Comparison of ENCODE assay signal across 21 cellular contexts in the genomic region with DNA sequence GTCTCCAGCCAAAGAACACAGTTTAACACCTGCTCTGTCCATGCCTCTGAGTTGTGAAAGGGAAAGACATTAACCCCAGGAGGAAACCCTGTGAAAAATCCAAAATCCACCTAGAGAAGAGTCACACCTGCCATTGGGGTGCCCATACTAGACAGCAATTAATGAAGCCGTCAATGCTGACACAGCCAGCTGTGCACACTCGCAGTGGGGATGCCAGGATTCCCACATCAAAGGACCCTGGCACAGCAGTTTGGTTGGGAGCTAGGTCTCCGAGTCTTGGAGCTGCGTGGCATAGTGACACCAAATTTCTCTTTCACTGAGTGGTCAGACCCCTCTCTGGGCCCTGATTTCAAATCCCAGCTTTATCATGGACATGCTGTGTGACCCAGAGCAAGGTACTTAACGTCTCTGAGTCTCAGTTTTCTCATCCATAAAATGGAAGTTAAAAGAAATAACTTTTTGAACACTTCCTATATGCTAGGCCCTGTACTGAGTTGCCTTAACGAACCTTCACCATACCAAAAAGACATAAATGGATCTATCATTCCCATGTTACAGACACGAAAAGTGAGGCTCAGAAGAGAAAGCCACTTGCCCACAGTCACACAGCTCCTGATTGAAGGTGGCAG. TPM values are rescaled to one million over a fixed set of nuclear protein-coding genes. Genes with fewer than 3 reads are reported as not detected.
DNase-seq lines count a peak whose midpoint lies in the region; ATAC-seq, FAIRE-seq and TF ChIP-seq lines count a peak whose summit lies in the region.
"Had no signal": no experiment of that assay in that cellular context is flagged by ENCODE, and none has a peak within 500 bp of the region (broad histone marks: within the 10 kb centered on the region; RNA-seq: fewer than 3 reads in every experiment).

No MANE protein-coding gene starts in this region.

- POLR2A ChIA-PET in A549 (lab: Yijun Ruan, JAX) (no interaction called here), H1 (lab: Charles Lee; ENCODE audit: partially characterized antibody) (interaction anchor here (1.5 kb wide), 1 partner anchor 15 kb away, joined by 4 read pairs; no protein-coding TSS in a partner anchor)

- no peak overlapping the region for H3K56ac ChIP-seq in H1 (replicated peaks; ENCODE audit: insufficient read length, low read depth, low read length)

- no peak overlapping the region for H3K23ac ChIP-seq in H1 (ENCODE audit: insufficient read length)

- H3K27ac ChIP-seq in A549 (no peak overlapping the region), BLaER1 (no peak overlapping the region), H1 (ENCODE audit: low read depth, low read length) (no peak overlapping the region)

- no peaks in the 10 kb centered on the region for H3K79me2 ChIP-seq in H1 (ENCODE audit: control insufficient read depth in 1 of 2, insufficient read depth in 2 of 2, low read length in 2 of 2)

- H2AK5ac ChIP-seq in H1 (ENCODE audit: low read depth, low read length): no peak overlapping the region

- no peak overlapping the region for H2AFZ ChIP-seq in H1 (ENCODE audit: low read length)

- H2BK5ac ChIP-seq in H1 (ENCODE audit: low read depth, low read length): no peak overlapping the region

- H3K14ac ChIP-seq in H1 (ENCODE audit: insufficient read length): no peak overlapping the region

- H4K5ac ChIP-seq in H1 (ENCODE audit: insufficient read length, low read depth, low read length): no peak overlapping the region

- no peak overlapping the region for H4K8ac ChIP-seq in H1 (ENCODE audit: extremely low read depth, insufficient read depth, low read length)

- H2BK12ac ChIP-seq in H1 (ENCODE audit: low read depth, low read length): no peak overlapping the region

- peaks cover 17% of the 10 kb centered on the region for H3K27me3 Mint-ChIP-seq in progenitor cell of endocrine pancreas
- no peaks in the 10 kb centered on the region for H3K27me3 Mint-ChIP-seq in natural killer cell treated with Interleukin-12 subunit alpha and Interleukin-12 subunit beta and Interleukin-15 and Interleukin-18, amount 100 ng/mL, for 72 hours

- no peak overlapping the region for H3K4ac ChIP-seq in H1 (replicated peaks; ENCODE audit: insufficient read length, low read depth, low read length)

- 61% methylated on average over 7 of the region's 7 CpGs for WGBS in A549 (ENCODE audit: missing lambda C conversion rate)
- 94% methylated on average over 7 of the region's 7 CpGs; no CpG with 5 or more reads in 1 of the 2 experiments for WGBS in H1 (ENCODE audit: extremely low coverage in 1 of 2, insufficient coverage in 1 of 2, insufficient read length in 1 of 2, insufficient replicate concordance in 2 of 2, low coverage in 1 of 2, low lambda C conversion rate in 2 of 2, missing lambda C conversion rate in 1 of 2), 2 experiments

- H3K4me3 Mint-ChIP-seq in progenitor cell of endocrine pancreas (ENCODE audit: low read depth): no peak overlapping the region
- H3K4me3 Mint-ChIP-seq in natural killer cell treated with Interleukin-12 subunit alpha and Interleukin-12 subunit beta and Interleukin-15 and Interleukin-18, amount 100 ng/mL, for 72 hours: no peak overlapping the region
- H3K4me3 Mint-ChIP-seq: CD8-positive, alpha-beta memory T cell had no signal

- no peak for FAIRE-seq in A549 (lab: Jason Lieb, UNC)
- no peak for FAIRE-seq in H1 (lab: Jason Lieb, UNC)
- FAIRE-seq: A204.1, G401.6, GM12891, GM19239, H54 had no signal

- no peaks in the 10 kb centered on the region for H3K79me1 ChIP-seq in H1 (ENCODE audit: low read depth, low read length)

- H3K4me1 ChIP-seq in A549 (no peaks in the 10 kb centered on the region), BLaER1 (peaks cover 50% of the 10 kb centered on the region), H1 (replicated peaks in 1 of 4; ENCODE audit: control insufficient read depth in 3 of 4, insufficient read depth in 4 of 4, low read length in 3 of 4) (no peaks in the 10 kb centered on the region)

- no peak overlapping the region for H2BK120ac ChIP-seq in H1 (replicated peaks; ENCODE audit: low read depth, low read length)

- no peak overlapping the region for H2BK20ac ChIP-seq in H1 (ENCODE audit: low read length)

- DNase-seq in A549 (ENCODE audit: low read depth in 1 of 2, low spot score in 1 of 2) (no peak), NCI-H774 (lab: John Stamatoyannopoulos, UW) (peak; percentile 66), H1 (ENCODE audit: low read depth in 1 of 2, low spot score in 2 of 2) (no peak), progenitor cell of endocrine pancreas (ENCODE audit: low spot score, unreplicated experiment) (no peak), anterior cingulate cortex (lab: John Stamatoyannopoulos, UW) (no peak)
- no peak for DNase-seq in natural killer cell treated with Interleukin-12 subunit alpha and Interleukin-12 subunit beta and Interleukin-15 and Interleukin-18, amount 100 ng/mL, for 72 hours (ENCODE audit: low spot score)
- DNase-seq: C1 segment of cervical spinal cord; CD4-positive, CD25-positive, alpha-beta regulatory T cell; COR-L47; DMS 273 treated with DMSO at 0.1 percent for 48 hours; DMS53; HCEC 1CT had no signal

- no peak for TF ChIP-seq CTCF in A549 (IDR thresholded peaks at IDR 0.05)
- TF ChIP-seq CTCF in H1 (IDR thresholded peaks at IDR 0.05; ENCODE audit: control extremely low read depth in 1 of 3, insufficient read depth in 1 of 3, low read depth in 1 of 3, low read length in 3 of 3): no peak
- TF ChIP-seq CTCF in progenitor cell of endocrine pancreas (IDR thresholded peaks at IDR 0.05; ENCODE audit: unreplicated experiment): no peak

- H3K4me3 ChIP-seq in A549 (no peak overlapping the region), BLaER1 (no peak overlapping the region), H1 (ENCODE audit: extremely low read depth in 1 of 4, insufficient read depth in 2 of 4, low read depth in 3 of 4, low read length in 4 of 4) (no peak overlapping the region)

- no peak for ATAC-seq in A549
- no peak for ATAC-seq in natural killer cell treated with Interleukin-12 subunit alpha and Interleukin-12 subunit beta and Interleukin-15 and Interleukin-18, amount 100 ng/mL, for 72 hours

- no peak overlapping the region for H2BK15ac ChIP-seq in H1 (ENCODE audit: low read length)

- H3K23me2 ChIP-seq in H1 (ENCODE audit: low read depth, low read length): no peaks in the 10 kb centered on the region

- no peak overlapping the region for H3K27ac Mint-ChIP-seq in progenitor cell of endocrine pancreas
- H3K27ac Mint-ChIP-seq in natural killer cell treated with Interleukin-12 subunit alpha and Interleukin-12 subunit beta and Interleukin-15 and Interleukin-18, amount 100 ng/mL, for 72 hours: no peak overlapping the region
- H3K27ac Mint-ChIP-seq: CD4-positive, CD25-positive, alpha-beta regulatory T cell had no signal

- no peaks in the 10 kb centered on the region for H3K9me3 Mint-ChIP-seq in progenitor cell of endocrine pancreas (ENCODE audit: low read depth)
- H3K9me3 Mint-ChIP-seq in natural killer cell treated with Interleukin-12 subunit alpha and Interleukin-12 subunit beta and Interleukin-15 and Interleukin-18, amount 100 ng/mL, for 72 hours: no peaks in the 10 kb centered on the region
- H3K9me3 Mint-ChIP-seq: CD8-positive, alpha-beta memory T cell had no signal

- H4K20me1 ChIP-seq in BLaER1 (no peaks in the 10 kb centered on the region), H1 (replicated peaks in 1 of 2; ENCODE audit: control insufficient read depth in 1 of 2, insufficient read depth in 2 of 2, low read length in 2 of 2) (peaks cover 0 to under 1% of the 10 kb centered on the region in 2 experiments)

- CTCF ChIA-PET in A549 (lab: Yijun Ruan, JAX) (interaction anchor here (1.1 to 3.1 kb wide), 2 partner anchors 13 to 17 kb away, joined by 5 to 17 read pairs; no protein-coding TSS in a partner anchor), H1 (lab: Charles Lee; ENCODE audit: partially characterized antibody) (interaction anchor here (0.8 to 4.3 kb wide), 4 partner anchors 10 to 51 kb away, joined by 3 to 21 read pairs (median 4); no protein-coding TSS in a partner anchor)

- H3K4me1 Mint-ChIP-seq in progenitor cell of endocrine pancreas (ENCODE audit: low read depth): no peaks in the 10 kb centered on the region
- H3K4me1 Mint-ChIP-seq in natural killer cell treated with Interleukin-12 subunit alpha and Interleukin-12 subunit beta and Interleukin-15 and Interleukin-18, amount 100 ng/mL, for 72 hours (ENCODE audit: low read depth in 2 of 2): no peaks in the 10 kb centered on the region
- H3K4me1 Mint-ChIP-seq: CD4-positive, CD25-positive, alpha-beta regulatory T cell; CD8-positive, alpha-beta memory T cell had no signal

- no peak for TF ChIP-seq EP300 in A549 (IDR thresholded peaks at IDR 0.05)
- no peak for TF ChIP-seq EP300 in H1 (IDR thresholded peaks at IDR 0.05; ENCODE audit: borderline replicate concordance in 1 of 2, low read depth in 2 of 2, low read length in 2 of 2)

- no peaks in the 10 kb centered on the region for H3K36me3 Mint-ChIP-seq in progenitor cell of endocrine pancreas (ENCODE audit: insufficient read depth)
- H3K36me3 Mint-ChIP-seq in natural killer cell treated with Interleukin-12 subunit alpha and Interleukin-12 subunit beta and Interleukin-15 and Interleukin-18, amount 100 ng/mL, for 72 hours: no peaks in the 10 kb centered on the region
- H3K36me3 Mint-ChIP-seq: CD4-positive, CD25-positive, alpha-beta regulatory T cell; CD8-positive, alpha-beta memory T cell had no signal

- TF ChIP-seq POLR2A in A549 (IDR thresholded peaks at IDR 0.05; ENCODE audit: low read length) (no peak), H1 (IDR thresholded peaks at IDR 0.05; ENCODE audit: control extremely low read depth in 1 of 2, low read depth in 2 of 2, low read length in 2 of 2) (no peak)

- no peaks in the 10 kb centered on the region for H3K9me3 ChIP-seq in A549
- H3K9me3 ChIP-seq in BLaER1: no peaks in the 10 kb centered on the region
- no peaks in the 10 kb centered on the region for H3K9me3 ChIP-seq in H1 (ENCODE audit: insufficient read depth in 2 of 2, low read depth in 1 of 2, low read length in 1 of 2)

- H3K18ac ChIP-seq in H1 (ENCODE audit: extremely low read depth, low read length): no peak overlapping the region

- no peaks in the 10 kb centered on the region for H3K36me3 ChIP-seq in BLaER1
- no peaks in the 10 kb centered on the region for H3K36me3 ChIP-seq in H1 (ENCODE audit: control insufficient read depth in 2 of 4, insufficient read depth in 4 of 4, low read length in 3 of 4)

- H3K4me2 ChIP-seq in A549: no peak overlapping the region
- H3K4me2 ChIP-seq in BLaER1: peak overlapping the region; percentile 55
- no peak overlapping the region for H3K4me2 ChIP-seq in H1 (ENCODE audit: insufficient read depth in 1 of 2, low read depth in 2 of 2, low read length in 2 of 2)

- H3K9ac ChIP-seq in BLaER1 (no peak overlapping the region), H1 (replicated peaks in 1 of 4; ENCODE audit: extremely low read depth in 1 of 4, low read depth in 3 of 4, low read length in 3 of 4) (no peak overlapping the region)

- H3K27me3 ChIP-seq in BLaER1 (no peaks in the 10 kb centered on the region), H1 (replicated peaks in 1 of 4; ENCODE audit: control insufficient read depth in 3 of 4, extremely low read depth in 1 of 4, insufficient read depth in 3 of 4, low read length in 3 of 4) (no peaks in the 10 kb centered on the region; a peak in 2 of 7 replicates)

- no peak overlapping the region for H4K91ac ChIP-seq in H1 (replicated peaks; ENCODE audit: insufficient read length, low read length)

- no peak for TF ChIP-seq RAD21 in A549 (conservative IDR thresholded peaks at IDR 0.05 in 1 of 2, IDR thresholded peaks at IDR 0.05 in 1 of 2)
- TF ChIP-seq RAD21 in H1 (IDR thresholded peaks at IDR 0.05 in 1 of 2, conservative IDR thresholded peaks at IDR 0.05 in 1 of 2; ENCODE audit: low read depth in 2 of 2, low read length in 2 of 2): no peak

RNA-seq across cellular contexts. Expression of a gene that starts 30.8 kb away (rescaled TPM):
- 0.18 and 0.67 TPM in 2 replicates for polyA plus RNA-seq in A549 (2011; rRNA removed)
- polyA plus RNA-seq in A549 (2012; cell fraction: cytosol; rRNA removed): 0.04 and 0.05 TPM in 2 replicates
- polyA plus RNA-seq in A549 (2012; cell fraction: nucleus; rRNA removed): not detected in 2 replicates
- not detected in 3 replicates for polyA plus RNA-seq in A549 (2017; fragmentation: RNase III; extraction: RNeasy Plus Mini Kit Qiagen cat#74134 plus additional on column Dnase treatment)
- polyA minus RNA-seq in A549 (2011; rRNA and poly(A)+ RNA removed): 0.24 and 0.41 TPM in 2 replicates
- total RNA-seq in H1 (2021; fragmentation: NEBNext Ultra II Directional; extraction: Animal tissue kit (Norgen Biotek cat#: 25700)): not detected in 2 replicates
- polyA plus RNA-seq in H1 (2011; rRNA removed): not detected in 2 replicates
- polyA plus RNA-seq in H1 (2011; cell fraction: cytosol; rRNA removed): not detected
- polyA plus RNA-seq in H1 (2011; cell fraction: nucleus; rRNA removed): not detected
- polyA plus RNA-seq in H1 (2012, experiment 1 of 2): not detected in 4 replicates
- not detected for polyA plus RNA-seq in H1 (2012, experiment 2 of 2)
- not detected for polyA plus RNA-seq in H1 (2013, experiment 1 of 2)
- not detected for polyA plus RNA-seq in H1 (2013, experiment 2 of 2)
- polyA minus RNA-seq in H1 (2011; rRNA and poly(A)+ RNA removed): not detected in 2 replicates
- polyA minus RNA-seq in H1 (2011; cell fraction: cytosol; rRNA and poly(A)+ RNA removed): not detected
- polyA minus RNA-seq in H1 (2011; cell fraction: nucleus; rRNA and poly(A)+ RNA removed): not detected
- not detected in 2 replicates for total RNA-seq in progenitor cell of endocrine pancreas
- not detected for total RNA-seq in natural killer cell treated with Interleukin-12 subunit alpha and Interleukin-12 subunit beta and Interleukin-15 and Interleukin-18, amount 100 ng/mL, for 72 hours
- total RNA-seq: CD4-positive, CD25-positive, alpha-beta regulatory T cell; CD8-positive, alpha-beta memory T cell; HT-29 had no signal
- polyA plus RNA-seq: AG04450; CD4-positive, CD25-positive, alpha-beta regulatory T cell; CD8-positive, alpha-beta memory T cell had no signal
